ENCODE assay signal across 15 cellular contexts in genomic region chrX:20789103-20789502, GRCh38.
DNase-seq lines count a peak whose midpoint lies in the region; ATAC-seq and TF ChIP-seq lines count a peak whose summit lies in the region.
"Had no signal": no experiment of that assay in that cellular context is flagged by ENCODE, and none has a peak within 500 bp of the region (broad histone marks: within the 10 kb centered on the region; RNA-seq: fewer than 3 reads in every experiment).

No MANE protein-coding gene starts in this region.

- ATAC-seq in left lobe of liver: peak; percentile 93
- peak; percentile 90 to 100 (median 96) for ATAC-seq in right lobe of liver
- no peak for ATAC-seq in GM21526 (IDR thresholded peaks at IDR 0.05; ENCODE audit: low FRiP score, unreplicated experiment)

- TF ChIP-seq POLR2A in right lobe of liver (IDR thresholded peaks at IDR 0.05) (peak; percentile 51), suprapubic skin (IDR thresholded peaks at IDR 0.05) (no peak)

- TF ChIP-seq CTCF in right lobe of liver (IDR thresholded peaks at IDR 0.05) (no peak), suprapubic skin (IDR thresholded peaks at IDR 0.05) (no peak)

- H3K36me3 ChIP-seq in right lobe of liver (no peaks in the 10 kb centered on the region), suprapubic skin (no peaks in the 10 kb centered on the region)
- H3K36me3 ChIP-seq: HAP-1 had no signal

- peak; percentile 12 for DNase-seq in HuH-7.5 (ENCODE audit: low spot score)
- DNase-seq in left lobe of liver (ENCODE audit: low spot score): peak; percentile 41
- DNase-seq in right lobe of liver: peak in 1 of 3 donors; percentile 48
- no peak for DNase-seq in suprapubic skin (ENCODE audit: low spot score in 2 of 2)
- DNase-seq in activated CD4-positive, alpha-beta T cell treated with anti-CD3 and anti-CD28 coated beads for 1 hour: no peak
- DNase-seq: C1 segment of cervical spinal cord; Calu3; CD4-positive, alpha-beta memory T cell; COR-L47; DMS53; DMS79 treated with DMSO at 0.1 percent for 48 hours; GOT3; HFFc6 had no signal

- TF ChIP-seq EP300 in suprapubic skin (IDR thresholded peaks at IDR 0.05): no peak

- WGBS in right lobe of liver (ENCODE audit: insufficient coverage, low coverage, low lambda C conversion rate, missing lambda C conversion rate): 16% methylated on average over 3 of the region's 3 CpGs
- WGBS in suprapubic skin: 59% methylated on average over 3 of the region's 3 CpGs

- H3K27me3 ChIP-seq in right lobe of liver (no peaks in the 10 kb centered on the region), suprapubic skin (no peaks in the 10 kb centered on the region)

- no peaks in the 10 kb centered on the region for H3K9me3 ChIP-seq in right lobe of liver
- no peaks in the 10 kb centered on the region for H3K9me3 ChIP-seq in suprapubic skin
- H3K9me3 ChIP-seq: HAP-1 had no signal

- intact Hi-C loops in right lobe of liver (cut with DNase I): no loop called here

- H3K27ac ChIP-seq in right lobe of liver: peak overlapping the region in 2 of 3 donors; percentile 42 to 58
- H3K27ac ChIP-seq in suprapubic skin: no peak overlapping the region

- no peak overlapping the region for H3K4me3 ChIP-seq in right lobe of liver
- H3K4me3 ChIP-seq in suprapubic skin: no peak overlapping the region
- H3K4me3 ChIP-seq: HAP-1 had no signal

- H3K4me1 ChIP-seq in right lobe of liver (peaks cover 0 to 6% (median 0%) of the 10 kb centered on the region in 4 donors), suprapubic skin (no peaks in the 10 kb centered on the region)
- H3K4me1 ChIP-seq: HAP-1 had no signal

Comparison
In these comparisons a context has a peak if more than half of its experiments do, and no peak if none do; other contexts are left out.
1. DNase-seq: peak in HuH-7.5 (single experiment) and left lobe of liver (single experiment); none in suprapubic skin (0 of 2) and activated CD4-positive, alpha-beta T cell treated with anti-CD3 and anti-CD28 coated beads for 1 hour (single experiment).